Comparison of ENCODE assay signal across 15 cellular contexts in genomic region chr1:203521071-203521794, GRCh38. TPM values are rescaled to one million over a fixed set of nuclear protein-coding genes. Genes with fewer than 3 reads are reported as not detected.
A peak's percentile ranks its signal among the peaks of the same experiment; 100 is the strongest.
DNase-seq lines count a peak whose midpoint lies in the region; ATAC-seq, FAIRE-seq and TF ChIP-seq lines count a peak whose summit lies in the region.
"Had no signal": no experiment of that assay in that cellular context is flagged by ENCODE, and none has a peak within 500 bp of the region (broad histone marks: within the 10 kb centered on the region; RNA-seq: fewer than 3 reads in every experiment).

No MANE protein-coding gene starts in this region.

- TF ChIP-seq CTCF in right lobe of liver (IDR thresholded peaks at IDR 0.05) (no peak), HepG2 (CRISPR knock-in tag; IDR thresholded peaks at IDR 0.05) (no peak), adrenal gland (IDR thresholded peaks at IDR 0.05) (no peak), mesothelial cell of epicardium (IDR thresholded peaks at IDR 0.05; ENCODE audit: unreplicated experiment) (no peak)

- H3K79me2 ChIP-seq in HepG2 (ENCODE audit: insufficient read depth, low read length), result no peaks in the 10 kb centered on the region

- CTCF ChIA-PET in HepG2 (lab: Yijun Ruan, JAX; ENCODE audit: low intra/inter-chr PET ratio, low total read pairs), result no interaction called here

- POLR2A ChIA-PET in HepG2 (lab: Yijun Ruan, JAX), result no interaction called here

- H3K27ac ChIP-seq in right lobe of liver (no peak overlapping the region), HepG2 (ENCODE audit: extremely low read length, insufficient read depth, low read length) (no peak overlapping the region), adrenal gland (peak overlapping the region in 2 of 5 donors; percentile 30 to 42)

- H3K27me3 ChIP-seq in right lobe of liver (no peaks in the 10 kb centered on the region), HepG2 (ENCODE audit: control insufficient read depth in 1 of 2, insufficient read depth in 2 of 2, low read length in 2 of 2) (peaks cover 2 to 4% of the 10 kb centered on the region in 2 experiments; a peak in 3 of 5 replicates), adrenal gland (no peaks in the 10 kb centered on the region)

- H3K4me2 ChIP-seq in HepG2 (ENCODE audit: low read depth, low read length), result no peak overlapping the region

- in situ Hi-C loops in HepG2 (cut with HindIII; ENCODE audit: extremely low pct_ligation_motif_present, low pct_unique_long_range_greater_than_20kb), result no loop called here

- H3K9me3 ChIP-seq in right lobe of liver, result no peaks in the 10 kb centered on the region
- H3K9me3 ChIP-seq in HepG2 (ENCODE audit: low read length), result no peaks in the 10 kb centered on the region
- no peaks in the 10 kb centered on the region for H3K9me3 ChIP-seq in adrenal gland (replicated peaks in 1 of 3)

- TF ChIP-seq EP300 in HepG2 (IDR thresholded peaks at IDR 0.05; ENCODE audit: low read depth in 2 of 2, low read length in 2 of 2) (no peak), HepG2 (CRISPR knock-in tag; IDR thresholded peaks at IDR 0.05; ENCODE audit: borderline replicate concordance) (no peak)

- no peaks in the 10 kb centered on the region for H3K9me3 Mint-ChIP-seq in mesothelial cell of epicardium
- H3K9me3 Mint-ChIP-seq in activated naive CD8-positive, alpha-beta T cell treated with anti-CD3 and anti-CD28 coated beads, Interleukin-2, amount 50 U/mL, for 24 hours, result no peaks in the 10 kb centered on the region
- H3K9me3 Mint-ChIP-seq: activated CD4-positive, alpha-beta T cell treated with anti-CD3 and anti-CD28 coated beads, Interleukin-2, amount 10 ng/mL, durations not matched to agents 7 days and 5 days; stimulated activated memory B cell treated with anti-CD40 and anti-IgM and Interleukin-4, amounts not matched to agents 10 μg/mL and 1 μg/mL and 100 μg/mL, for 72 hours; T-helper 1 cell treated with Interleukin-12 subunit alpha and Interleukin-12 subunit beta and Interleukin-4 antibody, amounts not matched to agents 30 μg/mL and 1 μg/mL, for 36 hours had no signal

- no peaks in the 10 kb centered on the region for H4K20me1 ChIP-seq in HepG2 (ENCODE audit: insufficient read depth, low read length)

- WGBS in right lobe of liver (ENCODE audit: insufficient coverage, low coverage, low lambda C conversion rate, missing lambda C conversion rate), result 59% methylated on average over 9 of the region's 10 CpGs
- WGBS in HepG2 (ENCODE audit: low lambda C conversion rate), result 31% methylated on average over 5 of the region's 10 CpGs
- WGBS in adrenal gland, 4 donors, result 66 to 68% (median 67%) methylated on average over 6 to 10 of the region's 10 CpGs

- BruUV-seq in HepG2 (replicated peaks; lab: Mats Ljungman, UMichigan), result no TSS peak

- intact Hi-C loops in right lobe of liver (cut with DNase I) (no loop called here), HepG2 (cut with micrococcal nuclease; ENCODE audit: unreplicated experiment) (no loop called here), adrenal gland (cut with DNase I) (no loop called here)

- no peak for FAIRE-seq in HepG2 (lab: Jason Lieb, UNC)

- ATAC-seq in right lobe of liver, result peak; percentile 65 to 89 (median 77)
- ATAC-seq in HepG2, result no peak
- no peak for ATAC-seq in activated naive CD8-positive, alpha-beta T cell treated with anti-CD3 and anti-CD28 coated beads, Interleukin-2, amount 50 U/mL, for 24 hours
- no peak for ATAC-seq in HG03135 (IDR thresholded peaks at IDR 0.05; ENCODE audit: unreplicated experiment)
- ATAC-seq: stimulated activated memory B cell treated with anti-CD40 and anti-IgM and Interleukin-4, amounts not matched to agents 10 μg/mL and 1 μg/mL and 100 μg/mL, for 72 hours had no signal

- no peaks in the 10 kb centered on the region for H3K36me3 Mint-ChIP-seq in mesothelial cell of epicardium
- no peaks in the 10 kb centered on the region for H3K36me3 Mint-ChIP-seq in activated naive CD8-positive, alpha-beta T cell treated with anti-CD3 and anti-CD28 coated beads, Interleukin-2, amount 50 U/mL, for 24 hours (ENCODE audit: low read depth)
- H3K36me3 Mint-ChIP-seq: stimulated activated memory B cell treated with anti-CD40 and anti-IgM and Interleukin-4, amounts not matched to agents 10 μg/mL and 1 μg/mL and 100 μg/mL, for 72 hours had no signal

- no peak overlapping the region for H3K4me3 ChIP-seq in right lobe of liver
- no peak overlapping the region for H3K4me3 ChIP-seq in HepG2 (replicated peaks in 1 of 3; ENCODE audit: insufficient read depth in 1 of 3, low read depth in 2 of 3, low read length in 3 of 3)
- no peak overlapping the region for H3K4me3 ChIP-seq in adrenal gland

- no peak for TF ChIP-seq POLR2A in right lobe of liver (IDR thresholded peaks at IDR 0.05)
- no peak for TF ChIP-seq POLR2A in HepG2 (IDR thresholded peaks at IDR 0.05; ENCODE audit: insufficient read depth in 1 of 2, low read depth in 2 of 2, low read length in 2 of 2)
- no peak for TF ChIP-seq POLR2A in adrenal gland (IDR thresholded peaks at IDR 0.05)

- H3K4me1 Mint-ChIP-seq in mesothelial cell of epicardium, result peaks cover 71% of the 10 kb centered on the region
- H3K4me1 Mint-ChIP-seq in activated naive CD8-positive, alpha-beta T cell treated with anti-CD3 and anti-CD28 coated beads, Interleukin-2, amount 50 U/mL, for 24 hours, result no peaks in the 10 kb centered on the region
- H3K4me1 Mint-ChIP-seq: activated CD4-positive, alpha-beta T cell treated with anti-CD3 and anti-CD28 coated beads, Interleukin-2, amount 10 ng/mL, durations not matched to agents 7 days and 5 days; stimulated activated memory B cell treated with anti-CD40 and anti-IgM and Interleukin-4, amounts not matched to agents 10 μg/mL and 1 μg/mL and 100 μg/mL, for 72 hours had no signal

- DNase-seq in right lobe of liver (peak in 1 of 3 donors; percentile 52), HepG2 (ENCODE audit: low spot score) (no peak), adrenal gland (peak; percentile 72 to 92 (median 89)), mesothelial cell of epicardium (ENCODE audit: low spot score in 2 of 2, unreplicated experiment in 2 of 2) (no peak)
- no peak for DNase-seq in activated naive CD8-positive, alpha-beta T cell treated with anti-CD3 and anti-CD28 coated beads, Interleukin-2, amount 50 U/mL, for 24 hours
- no peak for DNase-seq in stimulated activated CD4-positive, alpha-beta T cell treated with anti-CD3 and anti-CD28 coated beads, Interleukin-4, amount 100 ng/mL, for 1 hour
- no peak for DNase-seq in activated CD8-positive, alpha-beta memory T cell treated with anti-CD3 and anti-CD28 coated beads for 24 hours
- DNase-seq: activated CD4-positive, alpha-beta T cell treated with anti-CD3 and anti-CD28 coated beads, Interleukin-2, amount 10 ng/mL, durations not matched to agents 7 days and 5 days; stimulated activated CD4-positive, alpha-beta T cell treated with anti-CD3 and anti-CD28 coated beads, Interleukin-2, amount 100 ng/mL, for 24 hours had no signal

- H3K4me3 Mint-ChIP-seq in mesothelial cell of epicardium, result no peak overlapping the region
- no peak overlapping the region for H3K4me3 Mint-ChIP-seq in activated naive CD8-positive, alpha-beta T cell treated with anti-CD3 and anti-CD28 coated beads, Interleukin-2, amount 50 U/mL, for 24 hours
- H3K4me3 Mint-ChIP-seq: activated CD4-positive, alpha-beta T cell treated with anti-CD3 and anti-CD28 coated beads, Interleukin-2, amount 10 ng/mL, durations not matched to agents 7 days and 5 days; stimulated activated memory B cell treated with anti-CD40 and anti-IgM and Interleukin-4, amounts not matched to agents 10 μg/mL and 1 μg/mL and 100 μg/mL, for 72 hours; T-helper 1 cell treated with Interleukin-12 subunit alpha and Interleukin-12 subunit beta and Interleukin-4 antibody, amounts not matched to agents 30 μg/mL and 1 μg/mL, for 36 hours had no signal

- no peak for TF ChIP-seq RAD21 in HepG2 (CRISPR knock-in tag; IDR thresholded peaks at IDR 0.05)

- H3K4me1 ChIP-seq in right lobe of liver (peaks cover 0 to 11% (median 0%) of the 10 kb centered on the region in 4 donors), HepG2 (ENCODE audit: insufficient read depth, low read length) (no peaks in the 10 kb centered on the region), adrenal gland (replicated peaks in 1 of 2) (peaks cover 7 to 11% of the 10 kb centered on the region in 2 donors)

- no peak overlapping the region for H3K9ac ChIP-seq in HepG2 (ENCODE audit: insufficient read depth, low read depth, low read length)

- H3K27ac Mint-ChIP-seq in mesothelial cell of epicardium, result peak overlapping the region; percentile 74
- no peak overlapping the region for H3K27ac Mint-ChIP-seq in activated naive CD8-positive, alpha-beta T cell treated with anti-CD3 and anti-CD28 coated beads, Interleukin-2, amount 50 U/mL, for 24 hours
- H3K27ac Mint-ChIP-seq: activated CD4-positive, alpha-beta T cell treated with anti-CD3 and anti-CD28 coated beads, Interleukin-2, amount 10 ng/mL, durations not matched to agents 7 days and 5 days; stimulated activated memory B cell treated with anti-CD40 and anti-IgM and Interleukin-4, amounts not matched to agents 10 μg/mL and 1 μg/mL and 100 μg/mL, for 72 hours; T-helper 1 cell treated with Interleukin-12 subunit alpha and Interleukin-12 subunit beta and Interleukin-4 antibody, amounts not matched to agents 30 μg/mL and 1 μg/mL, for 36 hours had no signal

- no peaks in the 10 kb centered on the region for H3K27me3 Mint-ChIP-seq in mesothelial cell of epicardium (ENCODE audit: low read depth)
- H3K27me3 Mint-ChIP-seq in activated naive CD8-positive, alpha-beta T cell treated with anti-CD3 and anti-CD28 coated beads, Interleukin-2, amount 50 U/mL, for 24 hours, result no peaks in the 10 kb centered on the region
- H3K27me3 Mint-ChIP-seq: activated CD4-positive, alpha-beta T cell treated with anti-CD3 and anti-CD28 coated beads, Interleukin-2, amount 10 ng/mL, durations not matched to agents 7 days and 5 days; stimulated activated memory B cell treated with anti-CD40 and anti-IgM and Interleukin-4, amounts not matched to agents 10 μg/mL and 1 μg/mL and 100 μg/mL, for 72 hours had no signal

- no peak overlapping the region for H2AFZ ChIP-seq in HepG2 (ENCODE audit: low read length)

- H3K36me3 ChIP-seq in right lobe of liver (no peaks in the 10 kb centered on the region), HepG2 (replicated peaks in 1 of 2; ENCODE audit: control insufficient read depth in 1 of 2, insufficient read depth in 2 of 2, low read length in 2 of 2) (no peaks in the 10 kb centered on the region), adrenal gland (replicated peaks in 1 of 2) (no peaks in the 10 kb centered on the region)

RNA-seq across cellular contexts. Expression of gene OPTC, which starts 27.3 kb away (rescaled TPM):
- total RNA-seq in right lobe of liver, result not detected
- not detected in 2 replicates for total RNA-seq in HepG2 (2016; rRNA removed; fragmentation: Illumina TruSeq; extraction: Trizol)
- total RNA-seq in HepG2 (2016; cell fraction: cytosol; rRNA removed; fragmentation: Illumina TruSeq; extraction: Trizol; ENCODE audit: low read depth), result not detected in 2 replicates
- total RNA-seq in HepG2 (2016; cell fraction: insoluble cytoplasmic fraction; rRNA removed; fragmentation: Illumina TruSeq; extraction: Trizol), result not detected in 2 replicates
- total RNA-seq in HepG2 (2016; cell fraction: membrane; rRNA removed; fragmentation: Illumina TruSeq; extraction: Trizol), result not detected in 2 replicates
- total RNA-seq in HepG2 (2016; cell fraction: nucleus; rRNA removed; fragmentation: Illumina TruSeq; extraction: Trizol), result not detected in 2 replicates
- polyA plus RNA-seq in HepG2 (2011; rRNA removed), result not detected in 2 replicates
- not detected in 2 replicates for polyA plus RNA-seq in HepG2 (2011; cell fraction: cytosol; rRNA removed)
- polyA plus RNA-seq in HepG2 (2011; cell fraction: nucleus; rRNA removed), result not detected in 2 replicates
- not detected in 2 replicates for polyA plus RNA-seq in HepG2 (2012)
- not detected in 2 replicates for polyA plus RNA-seq in HepG2 (2016; cell fraction: cytosol; fragmentation: Illumina TruSeq; extraction: Trizol; ENCODE audit: low read depth)
- polyA plus RNA-seq in HepG2 (2016; cell fraction: insoluble cytoplasmic fraction; fragmentation: Illumina TruSeq; extraction: Trizol; ENCODE audit: low read depth), result not detected in 2 replicates
- polyA plus RNA-seq in HepG2 (2016; cell fraction: membrane; fragmentation: Illumina TruSeq; extraction: Trizol; ENCODE audit: low read depth), result not detected in 2 replicates
- polyA plus RNA-seq in HepG2 (2016; cell fraction: nucleus; fragmentation: Illumina TruSeq; extraction: Trizol; ENCODE audit: insufficient read depth, low read depth), result not detected in 2 replicates
- not detected in 2 replicates for polyA minus RNA-seq in HepG2 (2011; rRNA and poly(A)+ RNA removed; ENCODE audit: low replicate concordance)
- polyA minus RNA-seq in HepG2 (2011; cell fraction: cytosol; rRNA and poly(A)+ RNA removed), result not detected in 2 replicates
- polyA minus RNA-seq in HepG2 (2011; cell fraction: nucleus; rRNA and poly(A)+ RNA removed), result not detected in 2 replicates
- not detected for total RNA-seq in adrenal gland
- under 1 TPM in 1 of 3 donors, not detected in 2; 0.07 TPM for polyA plus RNA-seq in adrenal gland
- total RNA-seq in mesothelial cell of epicardium, result not detected in 3 replicates
- total RNA-seq: activated CD4-positive, alpha-beta T cell treated with anti-CD3 and anti-CD28 coated beads, Interleukin-2, amount 10 ng/mL, durations not matched to agents 7 days and 5 days; HT1080; lung microvascular endothelial cell; posterior vena cava had no signal

RNA-seq across cellular contexts. Expression of gene PRELP, which starts 45.6 kb away (rescaled TPM):
- total RNA-seq in right lobe of liver (10 to 100 TPM in 1 of 6 experiments, 1 to 10 TPM in 5; 3.8 to 10.8 (median 5.4) TPM), HepG2 (2016; rRNA removed; fragmentation: Illumina TruSeq; extraction: Trizol) (not detected in 2 replicates), adrenal gland (10 to 100 TPM in 5 of 8 donors, 1 to 10 TPM in 3; 5.4 to 29.4 (median 15.6) TPM), mesothelial cell of epicardium (2.8 to 3.3 TPM (median 3.2 TPM) in 3 replicates)
- total RNA-seq in HepG2 (2016; cell fraction: cytosol; rRNA removed; fragmentation: Illumina TruSeq; extraction: Trizol; ENCODE audit: low read depth), result not detected in 2 replicates
- not detected in 2 replicates for total RNA-seq in HepG2 (2016; cell fraction: insoluble cytoplasmic fraction; rRNA removed; fragmentation: Illumina TruSeq; extraction: Trizol)
- total RNA-seq in HepG2 (2016; cell fraction: membrane; rRNA removed; fragmentation: Illumina TruSeq; extraction: Trizol), result not detected in 2 replicates
- total RNA-seq in HepG2 (2016; cell fraction: nucleus; rRNA removed; fragmentation: Illumina TruSeq; extraction: Trizol), result not detected in 2 replicates
- polyA plus RNA-seq in HepG2 (2011; rRNA removed) (not detected in 2 replicates), adrenal gland (10 to 100 TPM in 2 of 3 donors, 1 to 10 TPM in 1; 9.7 to 19.5 (median 12.3) TPM)
- polyA plus RNA-seq in HepG2 (2011; cell fraction: cytosol; rRNA removed), result not detected in 2 replicates
- not detected in 2 replicates for polyA plus RNA-seq in HepG2 (2011; cell fraction: nucleus; rRNA removed)
- not detected in 2 replicates for polyA plus RNA-seq in HepG2 (2012)
- polyA plus RNA-seq in HepG2 (2016; cell fraction: cytosol; fragmentation: Illumina TruSeq; extraction: Trizol; ENCODE audit: low read depth), result not detected in 2 replicates
- polyA plus RNA-seq in HepG2 (2016; cell fraction: insoluble cytoplasmic fraction; fragmentation: Illumina TruSeq; extraction: Trizol; ENCODE audit: low read depth), result not detected in 2 replicates
- polyA plus RNA-seq in HepG2 (2016; cell fraction: membrane; fragmentation: Illumina TruSeq; extraction: Trizol; ENCODE audit: low read depth), result not detected in 2 replicates
- not detected in 2 replicates for polyA plus RNA-seq in HepG2 (2016; cell fraction: nucleus; fragmentation: Illumina TruSeq; extraction: Trizol; ENCODE audit: insufficient read depth, low read depth)
- polyA minus RNA-seq in HepG2 (2011; rRNA and poly(A)+ RNA removed; ENCODE audit: low replicate concordance), result 0.05 TPM in 1 of 2 replicates, not detected in the other
- not detected in 2 replicates for polyA minus RNA-seq in HepG2 (2011; cell fraction: cytosol; rRNA and poly(A)+ RNA removed)
- polyA minus RNA-seq in HepG2 (2011; cell fraction: nucleus; rRNA and poly(A)+ RNA removed), result not detected in 2 replicates
- total RNA-seq: activated CD4-positive, alpha-beta T cell treated with anti-CD3 and anti-CD28 coated beads, Interleukin-2, amount 10 ng/mL, durations not matched to agents 7 days and 5 days; lung microvascular endothelial cell had no signal

Comparison
In these comparisons a context has a peak if more than half of its experiments do, and no peak if none do; other contexts are left out.
1. ATAC-seq: peak in right lobe of liver (4 of 4); none in HepG2 (single experiment), activated naive CD8-positive, alpha-beta T cell treated with anti-CD3 and anti-CD28 coated beads, Interleukin-2, amount 50 U/mL, for 24 hours (single experiment) and HG03135 (single experiment).
2. DNase-seq: peak in adrenal gland (7 of 7); none in HepG2 (single experiment), mesothelial cell of epicardium (0 of 2), activated naive CD8-positive, alpha-beta T cell treated with anti-CD3 and anti-CD28 coated beads, Interleukin-2, amount 50 U/mL, for 24 hours (single experiment), stimulated activated CD4-positive, alpha-beta T cell treated with anti-CD3 and anti-CD28 coated beads, Interleukin-4, amount 100 ng/mL, for 1 hour (single experiment) and activated CD8-positive, alpha-beta memory T cell treated with anti-CD3 and anti-CD28 coated beads for 24 hours (single experiment).